Comparison of ENCODE assay signal across 9 cellular contexts in genomic region chr3:50245831-50246516, GRCh38. TPM values are rescaled to one million over a fixed set of nuclear protein-coding genes. Genes with fewer than 3 reads are reported as not detected.
DNase-seq lines count a peak whose midpoint lies in the region; ATAC-seq, FAIRE-seq and TF ChIP-seq lines count a peak whose summit lies in the region.
"Had no signal": no experiment of that assay in that cellular context is flagged by ENCODE, and none has a peak within 500 bp of the region (broad histone marks: within the 10 kb centered on the region; RNA-seq: fewer than 3 reads in every experiment).

No MANE protein-coding gene starts in this region.

- H4K20me1 ChIP-seq in fibroblast of lung (ENCODE audit: control insufficient read depth, extremely low read depth, insufficient read depth, low read length) = no peaks in the 10 kb centered on the region

- no peak overlapping the region for H2AFZ ChIP-seq in fibroblast of lung (ENCODE audit: low read length)

- ATAC-seq in GM19455 (IDR thresholded peaks at IDR 0.05; ENCODE audit: unreplicated experiment) = peak; percentile 62
- peak; percentile 90 for ATAC-seq in Panc1
- ATAC-seq in natural killer cell = peak; percentile 76 to 92 (median 84)
- peak; percentile 85 to 88 for ATAC-seq in stimulated activated naive B cell treated with anti-CD40 and anti-IgM and Interleukin-4, amounts not matched to agents 10 μg/mL and 1 μg/mL and 100 μg/mL, for 72 hours (replicated peaks)

- H3K9ac ChIP-seq in fibroblast of lung (ENCODE audit: insufficient read depth, low read length) = peak overlapping the region; percentile 55

- no peaks in the 10 kb centered on the region for H3K9me3 ChIP-seq in CD4-positive, alpha-beta memory T cell (ENCODE audit: control insufficient read depth in 1 of 2, low read length in 2 of 2)
- H3K9me3 ChIP-seq in Panc1 (ENCODE audit: control insufficient read depth, insufficient read depth, low read depth, low read length) (no peaks in the 10 kb centered on the region), fibroblast of lung (ENCODE audit: control insufficient read depth, insufficient read depth, low read depth, low read length) (no peaks in the 10 kb centered on the region)

- peak; percentile 97 for TF ChIP-seq CTCF in Panc1 (IDR thresholded peaks at IDR 0.05)
- TF ChIP-seq CTCF in fibroblast of lung (conservative IDR thresholded peaks at IDR 0.05 in 1 of 2, IDR thresholded peaks at IDR 0.05 in 1 of 2; ENCODE audit: low read depth in 1 of 2, low read length in 2 of 2) = peak; percentile 94 to 98
- TF ChIP-seq CTCF in natural killer cell (IDR thresholded peaks at IDR 0.05) = peak; percentile 98

- peak overlapping the region; percentile 24 to 44 for H3K4me3 ChIP-seq in CD4-positive, alpha-beta memory T cell (ENCODE audit: low read length in 2 of 2)
- H3K4me3 ChIP-seq in Panc1 (ENCODE audit: low read depth in 2 of 2, low read length in 2 of 2) (peak overlapping the region; percentile 27 to 52), fibroblast of lung (replicated peaks in 1 of 4; ENCODE audit: control extremely low read depth in 1 of 4, insufficient read depth in 1 of 4, low read depth in 3 of 4, low read length in 4 of 4) (peak overlapping the region; percentile 9 to 52 (median 36))

- peak; percentile 60 for FAIRE-seq in HTR-8/SVneo (lab: Jason Lieb, UNC)

- H3K27me3 Mint-ChIP-seq in CD4-positive, alpha-beta memory T cell = no peaks in the 10 kb centered on the region
- no peaks in the 10 kb centered on the region for H3K27me3 Mint-ChIP-seq in activated T-helper 1 cell treated with anti-CD3 and anti-CD28 coated beads, Interleukin-12 subunit alpha, Interleukin-12 subunit beta, Interleukin-2, Interleukin-4 antibody, amounts not matched to agents 30 ng/mL and 10 ng/mL and 1 ng/mL, durations not matched to agents 14 hours and 24 hours and 36 hours (ENCODE audit: insufficient read depth)
- H3K27me3 Mint-ChIP-seq in natural killer cell (ENCODE audit: low read depth in 2 of 2) = no peaks in the 10 kb centered on the region
- no peaks in the 10 kb centered on the region for H3K27me3 Mint-ChIP-seq in stimulated activated naive B cell treated with anti-CD40 and anti-IgM and Interleukin-4, amounts not matched to agents 10 μg/mL and 1 μg/mL and 100 μg/mL, for 72 hours

- H3K27me3 ChIP-seq in CD4-positive, alpha-beta memory T cell (ENCODE audit: insufficient read depth, low read length) = no peaks in the 10 kb centered on the region
- H3K27me3 ChIP-seq in Panc1 (ENCODE audit: control insufficient read depth, insufficient read depth, low read length) = no peaks in the 10 kb centered on the region
- no peaks in the 10 kb centered on the region for H3K27me3 ChIP-seq in fibroblast of lung (ENCODE audit: control insufficient read depth, insufficient read depth, low read length)

- BruUV-seq in Panc1 (replicated peaks; lab: Mats Ljungman, UMichigan) = no TSS peak

- H3K27ac Mint-ChIP-seq in CD4-positive, alpha-beta memory T cell = peak overlapping the region; percentile 92 to 98 (median 95)
- peak overlapping the region; percentile 98 for H3K27ac Mint-ChIP-seq in activated T-helper 1 cell treated with anti-CD3 and anti-CD28 coated beads, Interleukin-12 subunit alpha, Interleukin-12 subunit beta, Interleukin-2, Interleukin-4 antibody, amounts not matched to agents 30 ng/mL and 10 ng/mL and 1 ng/mL, durations not matched to agents 14 hours and 24 hours and 36 hours
- H3K27ac Mint-ChIP-seq in natural killer cell = peak overlapping the region; percentile 95
- H3K27ac Mint-ChIP-seq in stimulated activated naive B cell treated with anti-CD40 and anti-IgM and Interleukin-4, amounts not matched to agents 10 μg/mL and 1 μg/mL and 100 μg/mL, for 72 hours = peak overlapping the region; percentile 96

- CTCF ChIA-PET in CD4-positive, alpha-beta memory T cell (lab: Charles Lee; ENCODE audit: partially characterized antibody) = interaction anchor here (0.7 to 6.4 kb wide), 28 partner anchors 9 to 156 kb away, joined by 3 to 238 read pairs (median 4); partner anchors contain the start of genes GNAI2, GNAT1, HYAL3 and LSMEM2
- CTCF ChIA-PET in Panc1 (lab: Charles Lee) = interaction anchor here (0.8 to 1.3 kb wide), 2 partner anchors 10 to 51 kb away, joined by 5 to 6 read pairs; partner anchors contain the start of gene GNAI2

- no peaks in the 10 kb centered on the region for H3K9me3 Mint-ChIP-seq in CD4-positive, alpha-beta memory T cell
- H3K9me3 Mint-ChIP-seq in activated T-helper 1 cell treated with anti-CD3 and anti-CD28 coated beads, Interleukin-12 subunit alpha, Interleukin-12 subunit beta, Interleukin-2, Interleukin-4 antibody, amounts not matched to agents 30 ng/mL and 10 ng/mL and 1 ng/mL, durations not matched to agents 14 hours and 24 hours and 36 hours = no peaks in the 10 kb centered on the region
- no peaks in the 10 kb centered on the region for H3K9me3 Mint-ChIP-seq in natural killer cell
- H3K9me3 Mint-ChIP-seq in stimulated activated naive B cell treated with anti-CD40 and anti-IgM and Interleukin-4, amounts not matched to agents 10 μg/mL and 1 μg/mL and 100 μg/mL, for 72 hours = no peaks in the 10 kb centered on the region

- peak overlapping the region; percentile 76 for H3K27ac ChIP-seq in CD4-positive, alpha-beta memory T cell (ENCODE audit: low read depth, low read length)
- H3K27ac ChIP-seq in Panc1 (ENCODE audit: low read length) (peak overlapping the region; percentile 88), fibroblast of lung (ENCODE audit: insufficient read depth, low read length) (peak overlapping the region; percentile 75)

- peaks cover 95% of the 10 kb centered on the region for H3K79me2 ChIP-seq in fibroblast of lung (ENCODE audit: control insufficient read depth, insufficient read depth, low read length)

- peak overlapping the region; percentile 85 for H3K4me2 ChIP-seq in fibroblast of lung (ENCODE audit: extremely low read depth, insufficient read depth, low read length)

- H3K4me3 Mint-ChIP-seq in CD4-positive, alpha-beta memory T cell = peak overlapping the region; percentile 75 to 88 (median 80)
- H3K4me3 Mint-ChIP-seq in activated T-helper 1 cell treated with anti-CD3 and anti-CD28 coated beads, Interleukin-12 subunit alpha, Interleukin-12 subunit beta, Interleukin-2, Interleukin-4 antibody, amounts not matched to agents 30 ng/mL and 10 ng/mL and 1 ng/mL, durations not matched to agents 14 hours and 24 hours and 36 hours = peak overlapping the region; percentile 82
- H3K4me3 Mint-ChIP-seq in natural killer cell = peak overlapping the region; percentile 86
- H3K4me3 Mint-ChIP-seq in stimulated activated naive B cell treated with anti-CD40 and anti-IgM and Interleukin-4, amounts not matched to agents 10 μg/mL and 1 μg/mL and 100 μg/mL, for 72 hours = peak overlapping the region; percentile 86 to 87

- intact Hi-C loops in CD4-positive, alpha-beta memory T cell (cut with micrococcal nuclease) = loop anchor here (1.0 kb wide), 5 partner anchors 8 to 52 kb away; partner anchors contain the start of gene IFRD2
- intact Hi-C loops in Panc1 (cut with micrococcal nuclease; ENCODE audit: unreplicated experiment) = no loop called here
- intact Hi-C loops in activated T-helper 1 cell treated with anti-CD3 and anti-CD28 coated beads, Interleukin-12 subunit alpha, Interleukin-12 subunit beta, Interleukin-2, Interleukin-4 antibody, amounts not matched to agents 30 ng/mL and 10 ng/mL and 1 ng/mL, durations not matched to agents 14 hours and 24 hours and 36 hours (cut with micrococcal nuclease) = loop anchor here (1.0 kb wide), 8 partner anchors 8 to 317 kb away; partner anchors contain the start of genes HYAL3, MON1A and NAA80
- intact Hi-C loops in natural killer cell (cut with micrococcal nuclease) = loop anchor here (1.0 kb wide), 5 partner anchors 8 to 52 kb away; no protein-coding TSS in a partner anchor

- H3K36me3 Mint-ChIP-seq in CD4-positive, alpha-beta memory T cell = peaks cover 0 to 36% of the 10 kb centered on the region in 2 donors
- H3K36me3 Mint-ChIP-seq in activated T-helper 1 cell treated with anti-CD3 and anti-CD28 coated beads, Interleukin-12 subunit alpha, Interleukin-12 subunit beta, Interleukin-2, Interleukin-4 antibody, amounts not matched to agents 30 ng/mL and 10 ng/mL and 1 ng/mL, durations not matched to agents 14 hours and 24 hours and 36 hours (ENCODE audit: low read depth) = peaks cover 12% of the 10 kb centered on the region
- no peaks in the 10 kb centered on the region for H3K36me3 Mint-ChIP-seq in natural killer cell
- H3K36me3 Mint-ChIP-seq in stimulated activated naive B cell treated with anti-CD40 and anti-IgM and Interleukin-4, amounts not matched to agents 10 μg/mL and 1 μg/mL and 100 μg/mL, for 72 hours = peaks cover 15 to 35% of the 10 kb centered on the region in 2 donors

- peaks cover 97% of the 10 kb centered on the region for H3K4me1 ChIP-seq in CD4-positive, alpha-beta memory T cell (ENCODE audit: insufficient read depth, low read length)
- peaks cover 53% of the 10 kb centered on the region for H3K4me1 ChIP-seq in Panc1 (ENCODE audit: control insufficient read depth, insufficient read depth, low read length)
- H3K4me1 ChIP-seq in fibroblast of lung (ENCODE audit: control insufficient read depth, extremely low read depth, insufficient read depth, low read length) = peaks cover 57% of the 10 kb centered on the region

- DNase-seq in CD4-positive, alpha-beta memory T cell = peak; percentile 89 to 94 (median 92)
- DNase-seq in HTR-8/SVneo (ENCODE audit: insufficient read length, low spot score) (peak; percentile 82), Panc1 (ENCODE audit: low read depth, low spot score) (no peak), fibroblast of lung (ENCODE audit: low read depth in 2 of 2) (peak; percentile 34 to 83), natural killer cell (peak; percentile 98)
- DNase-seq in activated T-helper 1 cell treated with anti-CD3 and anti-CD28 coated beads, Interleukin-12 subunit alpha, Interleukin-12 subunit beta, Interleukin-2, Interleukin-4 antibody, amounts not matched to agents 30 ng/mL and 10 ng/mL and 1 ng/mL, durations not matched to agents 14 hours and 24 hours and 36 hours (ENCODE audit: low spot score) = peak; percentile 88
- DNase-seq in stimulated activated naive B cell treated with anti-CD40 and anti-IgM and Interleukin-4, amounts not matched to agents 10 μg/mL and 1 μg/mL and 100 μg/mL, for 72 hours = peak; percentile 78

- in situ Hi-C loops in Panc1 (cut with HindIII; ENCODE audit: low pct_unique_long_range_greater_than_20kb, low sequenced_read_pairs) = no loop called here

- POLR2A ChIA-PET in CD4-positive, alpha-beta memory T cell (lab: Charles Lee; ENCODE audit: partially characterized antibody) = interaction anchor here (1.1 to 11.2 kb wide), 10 partner anchors 9 to 82 kb away, joined by 4 to 150 read pairs (median 10); partner anchors contain the start of genes GNAI2, HYAL3, IFRD2 and NAA80
- POLR2A ChIA-PET in Panc1 (lab: Charles Lee) = no interaction called here

- H3K36me3 ChIP-seq in CD4-positive, alpha-beta memory T cell (ENCODE audit: insufficient read depth, low read length) = peaks cover 17% of the 10 kb centered on the region
- H3K36me3 ChIP-seq in Panc1 (ENCODE audit: control insufficient read depth, insufficient read depth, low read length) = no peaks in the 10 kb centered on the region
- H3K36me3 ChIP-seq in fibroblast of lung (ENCODE audit: control insufficient read depth, insufficient read depth, low read length) = peaks cover 4% of the 10 kb centered on the region

- H3K4me1 Mint-ChIP-seq in CD4-positive, alpha-beta memory T cell = peaks cover 44 to 89% (median 71%) of the 10 kb centered on the region in 4 donors
- H3K4me1 Mint-ChIP-seq in activated T-helper 1 cell treated with anti-CD3 and anti-CD28 coated beads, Interleukin-12 subunit alpha, Interleukin-12 subunit beta, Interleukin-2, Interleukin-4 antibody, amounts not matched to agents 30 ng/mL and 10 ng/mL and 1 ng/mL, durations not matched to agents 14 hours and 24 hours and 36 hours (ENCODE audit: low read depth) = peaks cover 70% of the 10 kb centered on the region
- peaks cover 69 to 88% of the 10 kb centered on the region in 2 donors for H3K4me1 Mint-ChIP-seq in natural killer cell
- H3K4me1 Mint-ChIP-seq in stimulated activated naive B cell treated with anti-CD40 and anti-IgM and Interleukin-4, amounts not matched to agents 10 μg/mL and 1 μg/mL and 100 μg/mL, for 72 hours = peaks cover 55 to 98% of the 10 kb centered on the region in 2 donors

RNA-seq across cellular contexts. Expression of gene GNAI2, which starts 10.0 kb away (rescaled TPM):
- 100 to 1,000 TPM; 292 to 300 TPM for total RNA-seq in CD4-positive, alpha-beta memory T cell
- polyA plus RNA-seq in CD4-positive, alpha-beta memory T cell = 100 to 1,000 TPM; 532 to 615 TPM
- total RNA-seq in Panc1 (2021; ENCODE audit: unreplicated experiment) (170 TPM), fibroblast of lung (124 and 238 TPM in 2 replicates), natural killer cell (100 to 1,000 TPM; 428 to 467 (median 447) TPM)
- 252 TPM for polyA plus RNA-seq in Panc1 (2012; ENCODE audit: insufficient read length)
- total RNA-seq in activated T-helper 1 cell treated with anti-CD3 and anti-CD28 coated beads, Interleukin-12 subunit alpha, Interleukin-12 subunit beta, Interleukin-2, Interleukin-4 antibody, amounts not matched to agents 30 ng/mL and 10 ng/mL and 1 ng/mL, durations not matched to agents 14 hours and 24 hours and 36 hours = 237 and 238 TPM in 2 replicates
- 704 and 828 TPM in 2 replicates for polyA plus RNA-seq in fibroblast of lung
- 433 and 460 TPM in 2 replicates for polyA plus RNA-seq in fibroblast of lung (2012)
- polyA minus RNA-seq in fibroblast of lung (ENCODE audit: low replicate concordance) = 885 and 1,144 TPM in 2 replicates

RNA-seq across cellular contexts. Expression of gene SEMA3B, which starts 23.0 kb away (rescaled TPM):
- total RNA-seq in CD4-positive, alpha-beta memory T cell = under 1 TPM; 0.50 to 0.87 TPM
- not detected for polyA plus RNA-seq in CD4-positive, alpha-beta memory T cell
- 1.4 TPM for total RNA-seq in Panc1 (2021; ENCODE audit: unreplicated experiment)
- 2.8 TPM for polyA plus RNA-seq in Panc1 (2012; ENCODE audit: insufficient read length)
- 0.49 and 1.0 TPM in 2 replicates for total RNA-seq in activated T-helper 1 cell treated with anti-CD3 and anti-CD28 coated beads, Interleukin-12 subunit alpha, Interleukin-12 subunit beta, Interleukin-2, Interleukin-4 antibody, amounts not matched to agents 30 ng/mL and 10 ng/mL and 1 ng/mL, durations not matched to agents 14 hours and 24 hours and 36 hours
- total RNA-seq in fibroblast of lung = 51.6 and 85.2 TPM in 2 replicates
- polyA plus RNA-seq in fibroblast of lung = 17.6 and 23.5 TPM in 2 replicates
- polyA plus RNA-seq in fibroblast of lung (2012) = 26.0 and 32.8 TPM in 2 replicates
- 6.7 and 14.3 TPM in 2 replicates for polyA minus RNA-seq in fibroblast of lung (ENCODE audit: low replicate concordance)
- total RNA-seq in natural killer cell = 1 to 10 TPM in 1 of 3 donors, under 1 TPM in 2; 0.97 to 2.0 (median 0.99) TPM

RNA-seq across cellular contexts. Expression of gene LSMEM2, which starts 32.9 kb away (rescaled TPM):
- total RNA-seq in CD4-positive, alpha-beta memory T cell = not detected
- under 1 TPM in 1 of 2 donors, not detected in 1; 0.20 TPM for polyA plus RNA-seq in CD4-positive, alpha-beta memory T cell
- total RNA-seq in Panc1 (2021; ENCODE audit: unreplicated experiment) = not detected
- polyA plus RNA-seq in Panc1 (2012; ENCODE audit: insufficient read length) = not detected
- not detected in 2 replicates for total RNA-seq in activated T-helper 1 cell treated with anti-CD3 and anti-CD28 coated beads, Interleukin-12 subunit alpha, Interleukin-12 subunit beta, Interleukin-2, Interleukin-4 antibody, amounts not matched to agents 30 ng/mL and 10 ng/mL and 1 ng/mL, durations not matched to agents 14 hours and 24 hours and 36 hours
- total RNA-seq in fibroblast of lung = not detected in 2 replicates
- polyA plus RNA-seq in fibroblast of lung = not detected in 2 replicates
- not detected in 2 replicates for polyA plus RNA-seq in fibroblast of lung (2012)
- polyA minus RNA-seq in fibroblast of lung (ENCODE audit: low replicate concordance) = not detected in 2 replicates
- not detected for total RNA-seq in natural killer cell
- total RNA-seq: glomerular endothelial cell had no signal

RNA-seq across cellular contexts. Expression of gene SLC38A3, which starts 40.9 kb away (rescaled TPM):
- not detected for total RNA-seq in CD4-positive, alpha-beta memory T cell
- polyA plus RNA-seq in CD4-positive, alpha-beta memory T cell = not detected
- total RNA-seq in Panc1 (2021; ENCODE audit: unreplicated experiment) (6.0 TPM), fibroblast of lung (not detected in 2 replicates), natural killer cell (under 1 TPM in 1 of 3 donors, not detected in 2; 0.82 TPM)
- 10.6 TPM for polyA plus RNA-seq in Panc1 (2012; ENCODE audit: insufficient read length)
- not detected in 2 replicates for total RNA-seq in activated T-helper 1 cell treated with anti-CD3 and anti-CD28 coated beads, Interleukin-12 subunit alpha, Interleukin-12 subunit beta, Interleukin-2, Interleukin-4 antibody, amounts not matched to agents 30 ng/mL and 10 ng/mL and 1 ng/mL, durations not matched to agents 14 hours and 24 hours and 36 hours
- polyA plus RNA-seq in fibroblast of lung = 0.02 TPM in 1 of 2 replicates, not detected in the other
- polyA plus RNA-seq in fibroblast of lung (2012) = not detected in 2 replicates
- not detected in 2 replicates for polyA minus RNA-seq in fibroblast of lung (ENCODE audit: low replicate concordance)
- total RNA-seq: glomerular endothelial cell had no signal

RNA-seq across cellular contexts. Expression of gene IFRD2, which starts 46.3 kb away (rescaled TPM):
- total RNA-seq in CD4-positive, alpha-beta memory T cell = 10 to 100 TPM; 58.6 to 65.3 TPM
- polyA plus RNA-seq in CD4-positive, alpha-beta memory T cell = 10 to 100 TPM; 62.0 to 84.7 TPM
- total RNA-seq in Panc1 (2021; ENCODE audit: unreplicated experiment) (111 TPM), fibroblast of lung (51.0 and 56.0 TPM in 2 replicates), natural killer cell (10 to 100 TPM; 27.8 to 39.1 (median 32.1) TPM)
- 113 TPM for polyA plus RNA-seq in Panc1 (2012; ENCODE audit: insufficient read length)
- total RNA-seq in activated T-helper 1 cell treated with anti-CD3 and anti-CD28 coated beads, Interleukin-12 subunit alpha, Interleukin-12 subunit beta, Interleukin-2, Interleukin-4 antibody, amounts not matched to agents 30 ng/mL and 10 ng/mL and 1 ng/mL, durations not matched to agents 14 hours and 24 hours and 36 hours = 215 TPM in 2 replicates
- polyA plus RNA-seq in fibroblast of lung = 28.1 and 44.0 TPM in 2 replicates
- polyA plus RNA-seq in fibroblast of lung (2012) = 35.7 and 61.3 TPM in 2 replicates
- polyA minus RNA-seq in fibroblast of lung (ENCODE audit: low replicate concordance) = 62.2 and 74.7 TPM in 2 replicates

Comparison
In these comparisons a context has a peak if more than half of its experiments do, and no peak if none do; other contexts are left out.
1. RNA of gene SEMA3B, which starts 23.0 kb away (total RNA-seq): 51.6 to 85.2 TPM in fibroblast of lung; 1.4 TPM in Panc1 (single experiment), 0.97 to 2.0 TPM in natural killer cell, 0.50 to 0.87 TPM in CD4-positive, alpha-beta memory T cell and 0.49 to 1.0 TPM in activated T-helper 1 cell treated with anti-CD3 and anti-CD28 coated beads, Interleukin-12 subunit alpha, Interleukin-12 subunit beta, Interleukin-2, Interleukin-4 antibody, amounts not matched to agents 30 ng/mL and 10 ng/mL and 1 ng/mL, durations not matched to agents 14 hours and 24 hours and 36 hours; every median in the first group is over 10 times any median in the second.
2. Peak in every context shown above with its lines, with median percentiles within 50 percentile points of each other: H3K27ac ChIP-seq, H3K4me3 ChIP-seq, H3K27ac Mint-ChIP-seq, H3K4me3 Mint-ChIP-seq, ATAC-seq and CTCF ChIP-seq.